In the genomic region with DNA sequence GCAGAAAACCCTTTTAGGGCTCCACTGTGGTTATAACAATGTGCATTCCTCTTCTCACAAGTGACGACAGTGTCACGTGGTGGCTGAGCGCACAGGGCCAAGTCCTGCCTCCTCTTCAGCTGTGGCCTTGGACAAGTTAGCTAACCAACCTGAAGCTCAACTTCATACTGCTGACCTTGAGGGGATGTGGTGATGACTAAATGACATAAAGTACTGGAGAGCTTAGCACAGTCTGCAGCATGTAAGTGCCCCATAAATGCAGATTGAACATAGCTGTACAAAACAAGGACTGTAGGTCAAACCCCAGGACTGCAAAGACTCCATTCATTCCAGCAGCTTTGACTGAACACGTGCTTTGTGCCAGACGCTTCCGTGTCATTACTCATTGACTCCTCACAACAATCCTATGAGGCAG, we compare ENCODE assay signal across 13 cellular contexts. TPM values are rescaled to one million over a fixed set of nuclear protein-coding genes. Genes with fewer than 3 reads are reported as not detected.
DNase-seq lines count a peak whose midpoint lies in the region; ATAC-seq and TF ChIP-seq lines count a peak whose summit lies in the region.
"Had no signal": no experiment of that assay in that cellular context is flagged by ENCODE, and none has a peak within 500 bp of the region (broad histone marks: within the 10 kb centered on the region; RNA-seq: fewer than 3 reads in every experiment).

No MANE protein-coding gene starts in this region.

- H3K4me1 ChIP-seq in cardiac muscle cell (ENCODE audit: low read depth) (peaks cover 9% of the 10 kb centered on the region), testis (no peaks in the 10 kb centered on the region), ovary (ENCODE audit: insufficient read depth) (no peaks in the 10 kb centered on the region)
- H3K4me1 ChIP-seq: Peyer's patch had no signal

- H3K4me3 ChIP-seq in cardiac muscle cell (no peak overlapping the region), choroid plexus epithelial cell (ENCODE audit: low read depth, low read length) (no peak overlapping the region), testis (no peak overlapping the region), ovary (no peak overlapping the region)
- H3K4me3 ChIP-seq: Peyer's patch had no signal

- TF ChIP-seq EP300 in ovary (IDR thresholded peaks at IDR 0.05) = no peak

- ATAC-seq in left colon = peak; percentile 21

- H3K36me3 ChIP-seq in cardiac muscle cell (no peaks in the 10 kb centered on the region), testis (ENCODE audit: low read depth, missing control alignments) (no peaks in the 10 kb centered on the region), ovary (no peaks in the 10 kb centered on the region)
- H3K36me3 ChIP-seq: Peyer's patch had no signal

- DNase-seq in cardiac muscle cell (ENCODE audit: low read depth in 1 of 2, low spot score in 1 of 2) (peak; percentile 5 to 82), cardiac septum (ENCODE audit: low spot score) (no peak), choroid plexus epithelial cell (ENCODE audit: low read depth) (peak; percentile 67), left colon (no peak), testis (peak; percentile 55), ovary (no peak), hepatic stellate cell (ENCODE audit: low spot score) (no peak)
- DNase-seq in effector CD4-positive, alpha-beta T cell = no peak
- DNase-seq: 8988T, DMS 273 treated with DMSO at 0.1 percent for 48 hours, NCI-H2227 treated with DMSO at 0.1 percent for 48 hours, Peyer's patch had no signal

- TF ChIP-seq POLR2A in testis (IDR thresholded peaks at IDR 0.05) (no peak), ovary (IDR thresholded peaks at IDR 0.05) (no peak)

- H3K27ac ChIP-seq in cardiac muscle cell (no peak overlapping the region), testis (no peak overlapping the region), ovary (no peak overlapping the region)
- H3K27ac ChIP-seq: Peyer's patch had no signal

- TF ChIP-seq CTCF in cardiac muscle cell (IDR thresholded peaks at IDR 0.05; ENCODE audit: low read depth, low read length) (no peak), choroid plexus epithelial cell (conservative IDR thresholded peaks at IDR 0.05; ENCODE audit: low read depth, low read length) (no peak), testis (IDR thresholded peaks at IDR 0.05) (no peak), ovary (IDR thresholded peaks at IDR 0.05) (no peak)

- intact Hi-C loops in cardiac septum (cut with DNase I) (no loop called here), left colon (cut with DNase I, micrococcal nuclease) (no loop called here), testis (cut with DNase I; ENCODE audit: low total_unique reads) (no loop called here), ovary (cut with DNase I) (no loop called here)

- 62 to 72% methylated on average over 6 of the region's 6 CpGs for WGBS in testis, 2 donors
- 47 to 53% (median 49%) methylated on average over 6 of the region's 6 CpGs for WGBS in ovary, 3 donors

- H3K27me3 ChIP-seq in cardiac muscle cell = no peaks in the 10 kb centered on the region
- H3K27me3 ChIP-seq in testis = no peaks in the 10 kb centered on the region
- H3K27me3 ChIP-seq in ovary = no peaks in the 10 kb centered on the region
- H3K27me3 ChIP-seq: Peyer's patch had no signal

- H3K9me3 ChIP-seq in cardiac muscle cell (ENCODE audit: low read depth) (no peaks in the 10 kb centered on the region), testis (no peaks in the 10 kb centered on the region), ovary (no peaks in the 10 kb centered on the region)
- H3K9me3 ChIP-seq: Peyer's patch had no signal

RNA-seq across cellular contexts. Expression of gene MRGPRX2, which starts 20.1 kb away (rescaled TPM):
- total RNA-seq in cardiac muscle cell = not detected in 2 replicates
- polyA plus RNA-seq in cardiac muscle cell = not detected in 2 replicates
- total RNA-seq in cardiac septum = not detected
- total RNA-seq in left colon = under 1 TPM in 1 of 2 donors, not detected in 1; 0.11 TPM
- total RNA-seq in testis = under 1 TPM in 1 of 2 donors, not detected in 1; 0.50 TPM
- not detected for polyA plus RNA-seq in testis (ENCODE audit: insufficient read depth, low read depth, low replicate concordance)
- total RNA-seq in ovary = under 1 TPM in 1 of 7 donors, not detected in 6; 0.22 TPM
- under 1 TPM in 1 of 2 donors, not detected in 1; 0.23 TPM for polyA plus RNA-seq in ovary
- total RNA-seq: kidney epithelial cell, Peyer's patch had no signal

RNA-seq across cellular contexts. Expression of gene ZDHHC13, which starts 36.4 kb away (rescaled TPM):
- total RNA-seq in cardiac muscle cell = 8.2 and 10.4 TPM in 2 replicates
- polyA plus RNA-seq in cardiac muscle cell = 19.2 and 25.7 TPM in 2 replicates
- 7.8 TPM for total RNA-seq in cardiac septum
- 10 to 100 TPM; 30.5 to 32.9 TPM for total RNA-seq in left colon
- 10 to 100 TPM; 16.3 to 17.2 TPM for total RNA-seq in testis
- 32.6 TPM for polyA plus RNA-seq in testis (ENCODE audit: insufficient read depth, low read depth, low replicate concordance)
- total RNA-seq in ovary = 10 to 100 TPM in 3 of 7 donors, 1 to 10 TPM in 4; 5.7 to 15.4 (median 9.0) TPM
- 1 to 10 TPM; 6.3 to 9.6 TPM for polyA plus RNA-seq in ovary

Comparison
In these comparisons a context has a peak if more than half of its experiments do, and no peak if none do; other contexts are left out.
1. DNase-seq: peak in cardiac muscle cell (2 of 2), choroid plexus epithelial cell (single experiment) and testis (single experiment); none in cardiac septum (single experiment), left colon (0 of 2), ovary (0 of 5), effector CD4-positive, alpha-beta T cell (single experiment) and hepatic stellate cell (single experiment).